ENCODE assay signal across 14 cellular contexts in the genomic region with DNA sequence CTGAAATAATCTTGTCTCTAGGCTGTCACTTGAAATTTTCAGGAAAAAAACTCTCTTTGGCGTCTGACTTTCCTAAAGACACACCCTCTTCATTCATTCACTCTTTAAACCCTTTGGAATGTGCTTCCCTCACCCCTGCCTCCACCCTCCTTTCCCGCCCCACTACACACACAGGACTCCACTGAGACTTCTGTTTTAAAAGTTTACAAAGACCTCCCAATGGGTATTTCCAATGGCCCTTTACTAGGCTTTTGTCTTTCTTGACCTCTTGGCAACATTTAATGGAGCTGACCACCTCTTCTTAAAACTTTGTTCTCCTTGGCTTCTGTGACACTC.
DNase-seq lines count a peak whose midpoint lies in the region; TF ChIP-seq lines count a peak whose summit lies in the region.
"Had no signal": no experiment of that assay in that cellular context is flagged by ENCODE, and none has a peak within 500 bp of the region (broad histone marks: within the 10 kb centered on the region; RNA-seq: fewer than 3 reads in every experiment).

No MANE protein-coding gene starts in this region.

- no peak overlapping the region for H3K27ac Mint-ChIP-seq in H9

- H3K4me1 ChIP-seq in H9 (ENCODE audit: insufficient read depth, low read length) (peaks cover 7% of the 10 kb centered on the region; the same call in 1 of the 2 replicates), SK-N-SH (ENCODE audit: control insufficient read depth in 1 of 2, insufficient read depth in 2 of 2, low read depth in 1 of 2, low read length in 1 of 2) (peaks cover 2 to 55% of the 10 kb centered on the region in 2 experiments), smooth muscle cell (ENCODE audit: low read depth) (peaks cover 49% of the 10 kb centered on the region), ovary (ENCODE audit: insufficient read depth) (peaks cover 2% of the 10 kb centered on the region)

- no peak overlapping the region for H3K4me3 Mint-ChIP-seq in H9
- H3K4me3 Mint-ChIP-seq: activated T-cell treated with anti-CD3 and anti-CD28 coated beads, Interleukin-2, amount 50 U/mL, for 4 hours had no signal

- no peak overlapping the region for H2BK20ac ChIP-seq in H9 (ENCODE audit: low read depth, low read length, poor library complexity, severe bottlenecking)

- no peaks in the 10 kb centered on the region for H3K9me2 ChIP-seq in SK-N-SH

- no peaks in the 10 kb centered on the region for H4K20me1 ChIP-seq in H9 (ENCODE audit: control insufficient read depth, insufficient read depth, insufficient read length)
- H4K20me1 ChIP-seq in SK-N-SH (ENCODE audit: insufficient read depth): peaks cover 88% of the 10 kb centered on the region
- H4K20me1 ChIP-seq in smooth muscle cell (ENCODE audit: low read depth): peaks cover 98% of the 10 kb centered on the region

- H2AK5ac ChIP-seq in H9 (ENCODE audit: insufficient read length, low read length): no peak overlapping the region

- peaks cover 12% of the 10 kb centered on the region; the same call in 1 of the 2 replicates for H3K79me2 ChIP-seq in H9 (ENCODE audit: insufficient read depth, low read length)
- H3K79me2 ChIP-seq in SK-N-SH (ENCODE audit: insufficient read depth): peaks cover 100% of the 10 kb centered on the region
- peaks cover 100% of the 10 kb centered on the region for H3K79me2 ChIP-seq in smooth muscle cell (ENCODE audit: low read depth)

- no peaks in the 10 kb centered on the region for H3K9me3 Mint-ChIP-seq in H9
- H3K9me3 Mint-ChIP-seq: activated T-cell treated with anti-CD3 and anti-CD28 coated beads, Interleukin-2, amount 50 U/mL, for 4 hours had no signal

- no peak overlapping the region for H3K4ac ChIP-seq in H9 (ENCODE audit: low read depth, low read length)

- H3K27me3 Mint-ChIP-seq in H9 (ENCODE audit: low read depth): no peaks in the 10 kb centered on the region; the same call in 1 of the 2 replicates

- H3T11ph ChIP-seq in H9 (ENCODE audit: low read length): no peak overlapping the region

- DNase-seq in H9 (no peak), SK-N-SH (no peak), fibroblast of peridontal ligament (ENCODE audit: extremely low read depth) (peak; percentile 60), smooth muscle cell (lab: John Stamatoyannopoulos, UW; ENCODE audit: unreplicated experiment) (no peak), NCI-H2227 (lab: John Stamatoyannopoulos, UW; ENCODE audit: unreplicated experiment) (no peak), ovary (no peak)
- DNase-seq in stimulated activated CD4-positive, alpha-beta T cell treated with anti-CD3 and anti-CD28 coated beads, Interleukin-1b, Interleukin-23, amount 100 ng/mL, for 48 hours: no peak
- DNase-seq: activated T-cell treated with anti-CD3 and anti-CD28 coated beads, Interleukin-2, amount 50 U/mL, for 4 hours; caudate nucleus; MM.1S; NCI-H446 treated with DMSO at 0.1 percent for 48 hours; SHP77 treated with DMSO at 0.1 percent for 48 hours; stimulated activated naive CD4-positive, alpha-beta T cell treated with Interleukin-2 at 50 U/mL for 16 hours; WERI-Rb-1 had no signal

- WGBS in H9 (ENCODE audit: extremely low coverage, insufficient read length, low lambda C conversion rate): no CpG with 5 or more reads among the region's 2 CpGs
- WGBS in SK-N-SH (ENCODE audit: low lambda C conversion rate): 13% methylated on average over 2 of the region's 2 CpGs
- 13% methylated on average over 2 of the region's 2 CpGs for WGBS in smooth muscle cell (ENCODE audit: low lambda C conversion rate)
- 24 to 35% (median 27%) methylated on average over 2 of the region's 2 CpGs for whole genome bisulfite sequencing in ovary, 3 donors

- no peak overlapping the region for H3K4me3 ChIP-seq in SK-N-SH (ENCODE audit: low read depth in 2 of 2, low read length in 1 of 2)
- H3K4me3 ChIP-seq in smooth muscle cell: no peak overlapping the region
- no peak overlapping the region for H3K4me3 ChIP-seq in ovary

- H3K27me3 ChIP-seq in H9 (ENCODE audit: insufficient read depth, low read length) (no peaks in the 10 kb centered on the region), SK-N-SH (ENCODE audit: insufficient read depth) (no peaks in the 10 kb centered on the region), smooth muscle cell (ENCODE audit: low read depth) (no peaks in the 10 kb centered on the region), ovary (no peaks in the 10 kb centered on the region)

- H3K27ac ChIP-seq in H9 (ENCODE audit: insufficient read length, low read depth, low read length) (no peak overlapping the region), SK-N-SH (ENCODE audit: low read depth in 2 of 2, low read length in 1 of 2) (peak overlapping the region in 1 of 2 experiments; percentile 87; a peak in 2 of 4 replicates), smooth muscle cell (ENCODE audit: low read depth) (peak overlapping the region; percentile 82), ovary (no peak overlapping the region)
- H3K27ac ChIP-seq: WERI-Rb-1 had no signal

- no peak overlapping the region for H3K23ac ChIP-seq in H9 (ENCODE audit: insufficient read length, low read depth, low read length)

- no peak for TF ChIP-seq RAD21 in SK-N-SH (IDR thresholded peaks at IDR 0.05; ENCODE audit: low read length)

- H3K4me2 ChIP-seq in H9 (ENCODE audit: insufficient read depth, insufficient read length, low read length) (peak overlapping the region; percentile 30), SK-N-SH (peak overlapping the region; percentile 42), smooth muscle cell (peak overlapping the region; percentile 44)

- peaks cover 27% of the 10 kb centered on the region for H3F3A ChIP-seq in SK-N-SH (replicated peaks; ENCODE audit: insufficient read depth)
- H3F3A ChIP-seq in smooth muscle cell (ENCODE audit: low read depth): peaks cover 14% of the 10 kb centered on the region

- TF ChIP-seq EP300 in SK-N-SH (IDR thresholded peaks at IDR 0.05; ENCODE audit: borderline replicate concordance in 1 of 2, low read depth in 1 of 2, low read length in 1 of 2) (no peak), ovary (IDR thresholded peaks at IDR 0.05) (no peak)

- H3K18ac ChIP-seq in H9 (ENCODE audit: insufficient read length, low read depth, low read length): no peak overlapping the region

- H3K56ac ChIP-seq in H9 (ENCODE audit: insufficient read length, low read depth, low read length): no peak overlapping the region

- TF ChIP-seq POLR2A in ovary (IDR thresholded peaks at IDR 0.05): no peak

- H4K8ac ChIP-seq in H9 (replicated peaks; ENCODE audit: insufficient read length, low read depth, low read length): no peak overlapping the region

- H4K91ac ChIP-seq in H9 (ENCODE audit: insufficient read length, low read depth, low read length): no peak overlapping the region

- peaks cover 22 to 32% of the 10 kb centered on the region in 2 experiments for H3K4me1 Mint-ChIP-seq in H9

- H2AFZ ChIP-seq in H9 (ENCODE audit: low read length): no peak overlapping the region
- no peak overlapping the region for H2AFZ ChIP-seq in SK-N-SH (ENCODE audit: low read depth)
- no peak overlapping the region for H2AFZ ChIP-seq in smooth muscle cell (ENCODE audit: low read depth)

- H2BK120ac ChIP-seq in H9 (ENCODE audit: low read depth, low read length, poor library complexity, severe bottlenecking): no peak overlapping the region

- no peak overlapping the region for H2BK15ac ChIP-seq in H9 (ENCODE audit: low read depth, low read length)

- POLR2A ChIA-PET in SK-N-SH (lab: Yijun Ruan, JAX): no interaction called here

- CTCF ChIA-PET in SK-N-SH (lab: Yijun Ruan, JAX): no interaction called here

- H3K36me3 ChIP-seq in SK-N-SH (replicated peaks in 1 of 2; ENCODE audit: control insufficient read depth in 1 of 2, insufficient read depth in 2 of 2, low read length in 1 of 2) (peaks cover 0 to 14% of the 10 kb centered on the region in 2 experiments), smooth muscle cell (ENCODE audit: low read depth) (no peaks in the 10 kb centered on the region), ovary (no peaks in the 10 kb centered on the region)
- H3K36me3 ChIP-seq: WERI-Rb-1 had no signal

- no peak overlapping the region for H2BK12ac ChIP-seq in H9 (ENCODE audit: insufficient read length, low read depth, low read length)

- TF ChIP-seq CTCF in H9 (conservative IDR thresholded peaks at IDR 0.05) (no peak), SK-N-SH (IDR thresholded peaks at IDR 0.05) (no peak), smooth muscle cell (IDR thresholded peaks at IDR 0.05; ENCODE audit: borderline replicate concordance, insufficient read depth, poor library complexity, severe bottlenecking) (no peak), ovary (IDR thresholded peaks at IDR 0.05) (no peak)

- H3K9me3 ChIP-seq in H9 (ENCODE audit: control insufficient read depth, low read depth, low read length) (no peaks in the 10 kb centered on the region), SK-N-SH (no peaks in the 10 kb centered on the region), smooth muscle cell (replicated peaks; ENCODE audit: low read depth) (no peaks in the 10 kb centered on the region), ovary (no peaks in the 10 kb centered on the region)

- intact Hi-C loops in ovary (cut with DNase I): no loop called here

- H3K9ac ChIP-seq in H9 (ENCODE audit: extremely low read depth, insufficient read length, low read length): no peak overlapping the region
- H3K9ac ChIP-seq in SK-N-SH: peak overlapping the region; percentile 61; the same call in 1 of the 2 replicates
- no peak overlapping the region for H3K9ac ChIP-seq in smooth muscle cell (ENCODE audit: low read depth)

- no peak overlapping the region for H3K14ac ChIP-seq in H9 (ENCODE audit: insufficient read depth, low read length)

- H3K23me2 ChIP-seq in H9 (ENCODE audit: insufficient read length, low read depth, low read length, poor library complexity, severe bottlenecking): no peaks in the 10 kb centered on the region

- no peak overlapping the region for H4K5ac ChIP-seq in H9 (ENCODE audit: insufficient read length, low read depth, low read length)

- peaks cover 0 to 4% (median 0%) of the 10 kb centered on the region in 3 experiments; a peak in 1 of 7 replicates for H3K36me3 Mint-ChIP-seq in H9 (ENCODE audit: insufficient read depth in 1 of 3, low read depth in 3 of 3)

- no peak overlapping the region for H2BK5ac ChIP-seq in H9 (ENCODE audit: insufficient read length, low read length)

- peaks cover 5% of the 10 kb centered on the region for H3K79me1 ChIP-seq in H9 (ENCODE audit: insufficient read depth, low read depth, low read length, poor library complexity, severe bottlenecking)

TF ChIP-seq in SK-N-SH, 30 proteins besides CTCF, POLR2A, EP300 and RAD21:
- TF ChIP-seq FOXJ3 (CRISPR knock-in tag; IDR thresholded peaks at IDR 0.05): no peak
- TF ChIP-seq GATA2 (CRISPR knock-in tag; IDR thresholded peaks at IDR 0.05): no peak
- TF ChIP-seq, protein P1, sequence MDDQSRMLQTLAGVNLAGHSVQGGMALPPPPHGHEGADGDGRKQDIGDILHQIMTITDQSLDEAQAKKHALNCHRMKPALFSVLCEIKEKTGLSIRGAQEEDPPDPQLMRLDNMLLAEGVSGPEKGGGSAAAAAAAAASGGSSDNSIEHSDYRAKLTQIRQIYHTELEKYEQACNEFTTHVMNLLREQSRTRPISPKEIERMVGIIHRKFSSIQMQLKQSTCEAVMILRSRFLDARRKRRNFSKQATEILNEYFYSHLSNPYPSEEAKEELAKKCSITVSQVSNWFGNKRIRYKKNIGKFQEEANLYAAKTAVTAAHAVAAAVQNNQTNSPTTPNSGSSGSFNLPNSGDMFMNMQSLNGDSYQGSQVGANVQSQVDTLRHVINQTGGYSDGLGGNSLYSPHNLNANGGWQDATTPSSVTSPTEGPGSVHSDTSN (IDR thresholded peaks at IDR 0.05): no peak
- TF ChIP-seq RCOR1 (IDR thresholded peaks at IDR 0.05; ENCODE audit: low read length): no peak
